ENCODE assay signal across 8 cellular contexts in the genomic region with DNA sequence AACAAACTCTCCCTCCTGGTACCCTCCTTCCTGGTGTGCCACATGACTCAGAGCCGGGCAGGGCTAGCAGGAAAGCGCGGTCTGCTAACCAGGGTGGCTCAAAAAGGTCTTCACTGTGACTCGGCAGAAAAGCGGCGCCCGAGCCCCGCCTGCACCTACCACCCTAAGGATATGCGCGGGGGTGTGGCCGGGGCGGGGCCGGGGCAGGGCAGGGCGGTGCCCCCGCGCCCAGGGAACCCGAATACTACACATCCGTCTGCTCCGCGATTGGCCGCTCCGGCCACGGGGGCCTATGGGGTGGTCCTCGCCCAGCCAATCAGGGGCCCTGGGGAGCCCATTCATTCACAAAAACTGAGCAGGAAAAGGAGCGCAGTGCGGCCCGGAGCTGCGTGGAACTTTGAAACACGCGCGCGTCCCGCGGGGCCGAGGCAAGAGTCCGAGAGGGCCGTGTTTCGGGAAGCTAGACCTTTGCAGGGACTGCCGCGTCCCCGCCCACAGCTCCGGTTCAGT. TPM values are rescaled to one million over a fixed set of nuclear protein-coding genes. Genes with fewer than 3 reads are reported as not detected.
DNase-seq lines count a peak whose midpoint lies in the region; ATAC-seq, FAIRE-seq and TF ChIP-seq lines count a peak whose summit lies in the region.

No MANE protein-coding gene starts in this region.

- DNase-seq in GM10266 (ENCODE audit: extremely low spot score) (peak; percentile 98), NB4 (ENCODE audit: low read depth) (peak; percentile 98), SK-N-MC (ENCODE audit: low read depth, low spot score) (peak; percentile 47), Right ventricle myocardium superior (peak; percentile 93), pancreas (peak; percentile 71 to 94 (median 84)), tibial artery (peak; percentile 87 to 91)

- H3K4me3 ChIP-seq in NB4 (ENCODE audit: low read depth, low read length) = peak overlapping the region; percentile 83
- peak overlapping the region; percentile 99 for H3K4me3 ChIP-seq in SK-N-MC
- H3K4me3 ChIP-seq in pancreas = peak overlapping the region; percentile 43 to 81 (median 50)
- H3K4me3 ChIP-seq in tibial artery = peak overlapping the region; percentile 77 to 79

- no peaks in the 10 kb centered on the region for H3K9me3 Mint-ChIP-seq in activated naive CD4-positive, alpha-beta T cell treated with anti-CD3 and anti-CD28 coated beads, Interleukin-2, amount 50 U/mL, for 24 hours

- no peak for FAIRE-seq in pancreas (lab: Jason Lieb, UNC)

- H3K9me3 ChIP-seq in SK-N-MC (ENCODE audit: low read depth, low read length) (no peaks in the 10 kb centered on the region), pancreas (no peaks in the 10 kb centered on the region), tibial artery (no peaks in the 10 kb centered on the region)

- H3K27ac Mint-ChIP-seq in activated naive CD4-positive, alpha-beta T cell treated with anti-CD3 and anti-CD28 coated beads, Interleukin-2, amount 50 U/mL, for 24 hours = peak overlapping the region; percentile 97

- peak; percentile 83 for TF ChIP-seq POLR2A in NB4 (IDR thresholded peaks at IDR 0.05; ENCODE audit: extremely low read depth, insufficient read length)

- H3K36me3 Mint-ChIP-seq in activated naive CD4-positive, alpha-beta T cell treated with anti-CD3 and anti-CD28 coated beads, Interleukin-2, amount 50 U/mL, for 24 hours = peaks cover 12% of the 10 kb centered on the region

- WGBS in pancreas, 2 donors = 0% methylated on average over 30 to 42 of the region's 42 CpGs

- H3K4me3 Mint-ChIP-seq in activated naive CD4-positive, alpha-beta T cell treated with anti-CD3 and anti-CD28 coated beads, Interleukin-2, amount 50 U/mL, for 24 hours = peak overlapping the region; percentile 97

- H3K4me1 ChIP-seq in pancreas = peaks cover 4 to 7% (median 5%) of the 10 kb centered on the region in 3 donors
- H3K4me1 ChIP-seq in tibial artery = peaks cover 0 to 31% (median 21%) of the 10 kb centered on the region in 4 donors

- H3K27me3 ChIP-seq in pancreas (no peaks in the 10 kb centered on the region), tibial artery (no peaks in the 10 kb centered on the region)

- intact Hi-C loops in Right ventricle myocardium superior (cut with DNase I) (no loop called here), pancreas (cut with DNase I) (no loop called here), tibial artery (cut with DNase I; ENCODE audit: low total_unique reads) (no loop called here)

- ATAC-seq in HG02588 (IDR thresholded peaks at IDR 0.05; ENCODE audit: unreplicated experiment) (peak; percentile 83), Right ventricle myocardium superior (ENCODE audit: poor library complexity) (peak; percentile 95), pancreas (peak; percentile 75 to 94 (median 86))

- H3K27me3 Mint-ChIP-seq in activated naive CD4-positive, alpha-beta T cell treated with anti-CD3 and anti-CD28 coated beads, Interleukin-2, amount 50 U/mL, for 24 hours = no peaks in the 10 kb centered on the region

- H3K9ac ChIP-seq in SK-N-MC (ENCODE audit: insufficient read length) = peak overlapping the region; percentile 91

- peak overlapping the region; percentile 91 for H3K27ac ChIP-seq in SK-N-MC
- H3K27ac ChIP-seq in pancreas = peak overlapping the region in 2 of 4 donors; percentile 61 to 70
- H3K27ac ChIP-seq in tibial artery = peak overlapping the region; percentile 71 to 82

- H3K4me1 Mint-ChIP-seq in activated naive CD4-positive, alpha-beta T cell treated with anti-CD3 and anti-CD28 coated beads, Interleukin-2, amount 50 U/mL, for 24 hours = peaks cover 17% of the 10 kb centered on the region

- H3K36me3 ChIP-seq in SK-N-MC (ENCODE audit: insufficient read depth, low read length) (peaks cover 41% of the 10 kb centered on the region), pancreas (no peaks in the 10 kb centered on the region), tibial artery (no peaks in the 10 kb centered on the region)

- TF ChIP-seq CTCF in GM10266 (IDR thresholded peaks at IDR 0.05; ENCODE audit: control insufficient read depth, insufficient read depth, low read depth, missing control alignments) (no peak), NB4 (IDR thresholded peaks at IDR 0.05; ENCODE audit: low read depth, low read length) (no peak), pancreas (IDR thresholded peaks at IDR 0.05) (no peak), tibial artery (IDR thresholded peaks at IDR 0.05) (no peak)

RNA-seq across cellular contexts. Expression of a gene that starts 1.7 kb away (rescaled TPM):
- 1.5 TPM for total RNA-seq in Right ventricle myocardium superior
- 1 to 10 TPM in 2 of 6 donors, under 1 TPM in 4; 0.08 to 2.3 (median 0.84) TPM for total RNA-seq in pancreas
- polyA plus RNA-seq in pancreas = under 1 TPM; 0.34 to 0.40 TPM

Comparison
In these comparisons a context has a peak if more than half of its experiments do, and no peak if none do; other contexts are left out.
1. DNase-seq: peak in every context shown above with its lines; median percentile 98 in GM10266; 98 in NB4; 93 in Right ventricle myocardium superior; 89 in tibial artery; 84 in pancreas; 47 in SK-N-MC.